9 cellular contexts compared by ENCODE assay signal in genomic region chr2:190469770-190470169, GRCh38.
DNase-seq lines count a peak whose midpoint lies in the region; ATAC-seq and TF ChIP-seq lines count a peak whose summit lies in the region.
"Had no signal": no experiment of that assay in that cellular context is flagged by ENCODE, and none has a peak within 500 bp of the region (broad histone marks: within the 10 kb centered on the region; RNA-seq: fewer than 3 reads in every experiment).

No MANE protein-coding gene starts in this region.

- H3K27ac ChIP-seq in DOHH2 (ENCODE audit: low read depth, low read length), result peak overlapping the region; percentile 75
- peak overlapping the region; percentile 44 to 74 for H3K27ac ChIP-seq in mucosa of rectum (ENCODE audit: low read depth in 2 of 2, low read length in 2 of 2)

- peaks cover 5% of the 10 kb centered on the region for H3K36me3 ChIP-seq in DOHH2 (ENCODE audit: control insufficient read depth, low read length)
- no peaks in the 10 kb centered on the region for H3K36me3 ChIP-seq in mucosa of rectum (ENCODE audit: control insufficient read depth in 2 of 2, insufficient read depth in 2 of 2, low read length in 2 of 2)

- H3K4me1 Mint-ChIP-seq in effector memory CD8-positive, alpha-beta T cell (ENCODE audit: low read depth in 2 of 2), result peaks cover 18 to 41% of the 10 kb centered on the region in 2 donors
- peaks cover 28% of the 10 kb centered on the region for H3K4me1 Mint-ChIP-seq in activated T-helper 17 cell treated with anti-CD3 and anti-CD28 coated beads, Interleukin-2, amount 50 U/mL, for 72 hours

- no peaks in the 10 kb centered on the region for H3K9me2 ChIP-seq in DOHH2 (replicated peaks; ENCODE audit: control insufficient read depth, low read length)

- DNase-seq in NCI-H2196 (lab: John Stamatoyannopoulos, UW; ENCODE audit: unreplicated experiment) (peak; percentile 91), cerebellar cortex (ENCODE audit: low spot score) (peak; percentile 55), T1000 (lab: John Stamatoyannopoulos, UW) (no peak)
- DNase-seq in effector memory CD8-positive, alpha-beta T cell, result no peak

- H4K20me1 ChIP-seq in DOHH2 (ENCODE audit: control insufficient read depth, insufficient read depth, low read depth, low read length), result no peaks in the 10 kb centered on the region

- no peak for TF ChIP-seq CTCF in DOHH2 (IDR thresholded peaks at IDR 0.05; ENCODE audit: low read depth, low read length, poor library complexity, severe bottlenecking)

- no peak for ATAC-seq in effector memory CD8-positive, alpha-beta T cell (replicated peaks)
- no peak for ATAC-seq in activated CD4-positive, CD25-positive, alpha-beta regulatory T cell treated with anti-CD3 and anti-CD28 coated beads, Interleukin-2, amount 50 U/mL, for 24 hours
- ATAC-seq in activated T-helper 17 cell treated with anti-CD3 and anti-CD28 coated beads, Interleukin-2, amount 50 U/mL, for 72 hours (replicated peaks), result no peak

- no peak overlapping the region for H3K9ac ChIP-seq in mucosa of rectum (ENCODE audit: low read depth in 1 of 2, low read length in 2 of 2)

- peaks cover 6% of the 10 kb centered on the region for H3K36me3 Mint-ChIP-seq in effector memory CD8-positive, alpha-beta T cell (ENCODE audit: insufficient read depth)
- peaks cover 53% of the 10 kb centered on the region for H3K36me3 Mint-ChIP-seq in activated T-helper 17 cell treated with anti-CD3 and anti-CD28 coated beads, Interleukin-2, amount 50 U/mL, for 72 hours (ENCODE audit: low read depth)

- no peaks in the 10 kb centered on the region for H3K27me3 Mint-ChIP-seq in effector memory CD8-positive, alpha-beta T cell
- no peaks in the 10 kb centered on the region for H3K27me3 Mint-ChIP-seq in activated T-helper 17 cell treated with anti-CD3 and anti-CD28 coated beads, Interleukin-2, amount 50 U/mL, for 72 hours
- H3K27me3 Mint-ChIP-seq: dendritic cell treated with granulocyte-macrophage colony-stimulating factor and Interleukin-4, amounts not matched to agents 40 ng/mL and 50 ng/mL, for 4 days had no signal

- H3K4me1 ChIP-seq in DOHH2 (ENCODE audit: control insufficient read depth, low read length) (peaks cover 57% of the 10 kb centered on the region), mucosa of rectum (ENCODE audit: control insufficient read depth in 2 of 2, insufficient read depth in 2 of 2, low read length in 2 of 2) (peaks cover 26 to 39% of the 10 kb centered on the region in 2 donors)

- peak overlapping the region; percentile 70 for H3K4me2 ChIP-seq in DOHH2 (ENCODE audit: low read length)

- H3K9me3 Mint-ChIP-seq in effector memory CD8-positive, alpha-beta T cell, result no peaks in the 10 kb centered on the region
- peaks cover 4% of the 10 kb centered on the region for H3K9me3 Mint-ChIP-seq in activated T-helper 17 cell treated with anti-CD3 and anti-CD28 coated beads, Interleukin-2, amount 50 U/mL, for 72 hours

- H3K4me3 ChIP-seq in DOHH2 (ENCODE audit: low read length), result peak overlapping the region; percentile 27; the same call in 1 of the 2 replicates
- H3K4me3 ChIP-seq in mucosa of rectum (ENCODE audit: low read length in 2 of 2), result no peak overlapping the region

- H3F3A ChIP-seq in DOHH2 (ENCODE audit: control insufficient read depth, insufficient read depth), result peaks cover 3% of the 10 kb centered on the region; the same call in 1 of the 2 replicates

- H3K27me3 ChIP-seq in DOHH2 (ENCODE audit: control insufficient read depth, low read length) (no peaks in the 10 kb centered on the region), mucosa of rectum (ENCODE audit: control insufficient read depth in 2 of 2, insufficient read depth in 2 of 2, low read length in 2 of 2) (no peaks in the 10 kb centered on the region)

- H3K27ac Mint-ChIP-seq in effector memory CD8-positive, alpha-beta T cell, result peak overlapping the region in 1 of 2 donors; percentile 54
- H3K27ac Mint-ChIP-seq in activated T-helper 17 cell treated with anti-CD3 and anti-CD28 coated beads, Interleukin-2, amount 50 U/mL, for 72 hours, result no peak overlapping the region
- H3K27ac Mint-ChIP-seq: dendritic cell treated with granulocyte-macrophage colony-stimulating factor and Interleukin-4, amounts not matched to agents 40 ng/mL and 50 ng/mL, for 4 days had no signal

- H3K9me3 ChIP-seq in DOHH2 (ENCODE audit: control insufficient read depth, insufficient read depth, low read length) (no peaks in the 10 kb centered on the region), mucosa of rectum (ENCODE audit: control insufficient read depth in 2 of 2, low read length in 2 of 2) (no peaks in the 10 kb centered on the region)

- no peak overlapping the region for H3K4me3 Mint-ChIP-seq in effector memory CD8-positive, alpha-beta T cell
- no peak overlapping the region for H3K4me3 Mint-ChIP-seq in activated T-helper 17 cell treated with anti-CD3 and anti-CD28 coated beads, Interleukin-2, amount 50 U/mL, for 72 hours
- H3K4me3 Mint-ChIP-seq: dendritic cell treated with granulocyte-macrophage colony-stimulating factor and Interleukin-4, amounts not matched to agents 40 ng/mL and 50 ng/mL, for 4 days had no signal

- H3K79me2 ChIP-seq in DOHH2 (ENCODE audit: control insufficient read depth, low read length), result peaks cover 23% of the 10 kb centered on the region

Comparison
In these comparisons a context has a peak if more than half of its experiments do, and no peak if none do; other contexts are left out.
1. DNase-seq: peak in NCI-H2196 (single experiment) and cerebellar cortex (single experiment); none in effector memory CD8-positive, alpha-beta T cell (0 of 3) and T1000 (single experiment).